Comparison of ENCODE assay signal across 8 cellular contexts in genomic region chr1:180154003-180154324, GRCh38. TPM values are rescaled to one million over a fixed set of nuclear protein-coding genes. Genes with fewer than 3 reads are reported as not detected.
A peak's percentile ranks its signal among the peaks of the same experiment; 100 is the strongest.
DNase-seq lines count a peak whose midpoint lies in the region; ATAC-seq, FAIRE-seq and TF ChIP-seq lines count a peak whose summit lies in the region.

No MANE protein-coding gene starts in this region.

- H3K9ac ChIP-seq in Loucy (ENCODE audit: low read depth, low read length, poor library complexity, severe bottlenecking): peak overlapping the region; percentile 96

- H3K9me3 Mint-ChIP-seq in CD14-positive monocyte: peaks cover 0 to 3% (median 0%) of the 10 kb centered on the region in 7 donors
- no peaks in the 10 kb centered on the region for H3K9me3 Mint-ChIP-seq in natural killer cell treated with Interleukin-12 subunit alpha and Interleukin-12 subunit beta and Interleukin-15 and Interleukin-18, amount 100 ng/mL, for 72 hours

- peaks cover 14 to 21% of the 10 kb centered on the region in 2 donors for H3K36me3 Mint-ChIP-seq in CD14-positive monocyte
- no peaks in the 10 kb centered on the region for H3K36me3 Mint-ChIP-seq in natural killer cell treated with Interleukin-12 subunit alpha and Interleukin-12 subunit beta and Interleukin-15 and Interleukin-18, amount 100 ng/mL, for 72 hours

- H3K27ac Mint-ChIP-seq in CD14-positive monocyte: peak overlapping the region; percentile 88 to 98 (median 96)
- peak overlapping the region; percentile 70 to 86 for H3K27ac Mint-ChIP-seq in natural killer cell treated with Interleukin-12 subunit alpha and Interleukin-12 subunit beta and Interleukin-15 and Interleukin-18, amount 100 ng/mL, for 72 hours

- no peak for FAIRE-seq in RCC 7860 (lab: Jason Lieb, UNC)

- H2AFZ ChIP-seq in Loucy (ENCODE audit: low read length): peak overlapping the region; percentile 86

- peak overlapping the region; percentile 85 to 95 for H3K4me3 Mint-ChIP-seq in CD14-positive monocyte
- peak overlapping the region; percentile 95 for H3K4me3 Mint-ChIP-seq in natural killer cell treated with Interleukin-12 subunit alpha and Interleukin-12 subunit beta and Interleukin-15 and Interleukin-18, amount 100 ng/mL, for 72 hours

- H3K36me3 ChIP-seq in Loucy (ENCODE audit: insufficient read depth, low read length): no peaks in the 10 kb centered on the region
- no peaks in the 10 kb centered on the region for H3K36me3 ChIP-seq in ectodermal cell (ENCODE audit: control insufficient read depth, insufficient read depth, low read length)

- no peak overlapping the region for H3K27ac ChIP-seq in ectodermal cell (ENCODE audit: insufficient read depth, low read depth, low read length, poor library complexity, severe bottlenecking)

- H4K20me1 ChIP-seq in Loucy (ENCODE audit: insufficient read depth, low read length, poor library complexity, severe bottlenecking): peaks cover 36% of the 10 kb centered on the region

- H3K4me1 ChIP-seq in Loucy (ENCODE audit: insufficient read depth, low read length, poor library complexity, severe bottlenecking) (peaks cover 65% of the 10 kb centered on the region), ectodermal cell (ENCODE audit: control insufficient read depth, insufficient read depth, low read length) (no peaks in the 10 kb centered on the region)

- no peak for DNase-seq in CD14-positive monocyte (ENCODE audit: low spot score)
- DNase-seq in natural killer cell treated with Interleukin-12 subunit alpha and Interleukin-12 subunit beta and Interleukin-15 and Interleukin-18, amount 100 ng/mL, for 72 hours (ENCODE audit: low spot score): no peak
- no peak for DNase-seq in Kasumi-1 (lab: John Stamatoyannopoulos, UW)
- DNase-seq in AG20443 (ENCODE audit: low spot score): no peak
- DNase-seq in stimulated activated CD4-positive, alpha-beta T cell treated with anti-CD3 and anti-CD28 coated beads, Interleukin-12 subunit alpha, Interleukin-12 subunit beta, amount 100 ng/mL, for 4 hours: no peak
- DNase-seq in RCC 7860 (ENCODE audit: low spot score): no peak

- TF ChIP-seq CTCF in CD14-positive monocyte (IDR thresholded peaks at IDR 0.05) (no peak), Loucy (conservative IDR thresholded peaks at IDR 0.05; ENCODE audit: low read length) (no peak)

- no peaks in the 10 kb centered on the region for H3K9me2 ChIP-seq in Loucy (replicated peaks; ENCODE audit: low read depth, low read length)

- peaks cover 48% of the 10 kb centered on the region for H3K79me2 ChIP-seq in Loucy (ENCODE audit: insufficient read depth, low read length)

- H3K9me3 ChIP-seq in Loucy (ENCODE audit: insufficient read depth, low read depth, low read length) (no peaks in the 10 kb centered on the region), ectodermal cell (ENCODE audit: control insufficient read depth, low read length) (no peaks in the 10 kb centered on the region)

- H3K4me3 ChIP-seq in Loucy (ENCODE audit: low read length, poor library complexity, severe bottlenecking) (peak overlapping the region; percentile 89), ectodermal cell (ENCODE audit: insufficient read depth, low read depth, low read length) (peak overlapping the region; percentile 76)

- H3F3A ChIP-seq in Loucy (ENCODE audit: low read depth): no peaks in the 10 kb centered on the region

- 23% methylated on average over 7 of the region's 7 CpGs for WGBS in ectodermal cell, 2 experiments

- intact Hi-C loops in CD14-positive monocyte (cut with micrococcal nuclease): loop anchor here in 1 of 2 donors (5.0 to 10.0 kb wide), 2 partner anchors 37 to 269 kb away; partner anchors contain the start of gene TOR1AIP1

- peaks cover 0 to 5% (median 0%) of the 10 kb centered on the region in 3 donors for H3K27me3 Mint-ChIP-seq in CD14-positive monocyte (ENCODE audit: low read depth in 3 of 3)
- H3K27me3 Mint-ChIP-seq in natural killer cell treated with Interleukin-12 subunit alpha and Interleukin-12 subunit beta and Interleukin-15 and Interleukin-18, amount 100 ng/mL, for 72 hours: no peaks in the 10 kb centered on the region

- H3K4me1 Mint-ChIP-seq in CD14-positive monocyte: peaks cover 71% of the 10 kb centered on the region
- H3K4me1 Mint-ChIP-seq in natural killer cell treated with Interleukin-12 subunit alpha and Interleukin-12 subunit beta and Interleukin-15 and Interleukin-18, amount 100 ng/mL, for 72 hours (ENCODE audit: low read depth in 2 of 2): peaks cover 31 to 35% of the 10 kb centered on the region in 2 donors

- peak overlapping the region; percentile 99 for H3K4me2 ChIP-seq in Loucy (ENCODE audit: low read depth, low read length, poor library complexity, severe bottlenecking)

- ATAC-seq in natural killer cell treated with Interleukin-12 subunit alpha and Interleukin-12 subunit beta and Interleukin-15 and Interleukin-18, amount 100 ng/mL, for 72 hours: no peak

- no peaks in the 10 kb centered on the region for H3K27me3 ChIP-seq in Loucy (ENCODE audit: insufficient read depth, low read length, poor library complexity, severe bottlenecking)
- peaks cover 38% of the 10 kb centered on the region for H3K27me3 ChIP-seq in ectodermal cell (ENCODE audit: control insufficient read depth, insufficient read depth, low read length, poor library complexity, severe bottlenecking)

RNA-seq across cellular contexts. Expression of gene QSOX1, which starts 0.7 kb away (rescaled TPM):
- polyA plus RNA-seq in CD14-positive monocyte: 10 to 100 TPM; 34.5 to 35.8 TPM
- 53.5 TPM for polyA plus RNA-seq in ectodermal cell (2013, experiment 1 of 4)
- polyA plus RNA-seq in ectodermal cell (2013, experiment 2 of 4): 56.6 TPM
- 37.8 TPM for polyA plus RNA-seq in ectodermal cell (2013, experiment 3 of 4)
- 40.8 TPM for polyA plus RNA-seq in ectodermal cell (2013, experiment 4 of 4)
- 10 to 100 TPM; 39.1 to 60.3 TPM for total RNA-seq in natural killer cell treated with Interleukin-12 subunit alpha and Interleukin-12 subunit beta and Interleukin-15 and Interleukin-18, amount 100 ng/mL, for 72 hours
